Comparison of ENCODE assay signal across 1 cellular context in genomic region chr1:229273507-229274232, GRCh38.
TF ChIP-seq lines count a peak whose summit lies in the region.

No MANE protein-coding gene starts in this region.

TF ChIP-seq in HepG2, 621 proteins besides CTCF, POLR2A, EP300 and RAD21 (continued from another document):
- peak; percentile 68 for TF ChIP-seq RERE (CRISPR knock-in tag; IDR thresholded peaks at IDR 0.05; ENCODE audit: low read depth)
- TF ChIP-seq ZNF513 (CRISPR knock-in tag; conservative IDR thresholded peaks at IDR 0.05): no peak
- peak; percentile 65; the same call in 1 of the 2 replicates for TF ChIP-seq ZKSCAN8 (CRISPR knock-in tag; IDR thresholded peaks at IDR 0.05; ENCODE audit: borderline replicate concordance)
- TF ChIP-seq RXRA (CRISPR knock-in tag; IDR thresholded peaks at IDR 0.05): peak; percentile 75; the same call in 1 of the 2 replicates
- TF ChIP-seq ZNF556 (CRISPR knock-in tag; IDR thresholded peaks at IDR 0.05; ENCODE audit: borderline replicate concordance): no peak; the same call in 1 of the 2 replicates
- TF ChIP-seq ZBTB7B (CRISPR knock-in tag; IDR thresholded peaks at IDR 0.05): no peak
- no peak for TF ChIP-seq ZNF563 (CRISPR knock-in tag; IDR thresholded peaks at IDR 0.05)
- no peak for TF ChIP-seq SNAPC4 (CRISPR knock-in tag; IDR thresholded peaks at IDR 0.05)
- TF ChIP-seq ZMYM2 (CRISPR knock-in tag; IDR thresholded peaks at IDR 0.05): peak; percentile 84; the same call in 1 of the 2 replicates
- peak; percentile 56; the same call in 1 of the 2 replicates for TF ChIP-seq ATF1 (CRISPR knock-in tag; IDR thresholded peaks at IDR 0.05)
- no peak for TF ChIP-seq ZFP91 (CRISPR knock-in tag; IDR thresholded peaks at IDR 0.05; ENCODE audit: borderline replicate concordance)
- TF ChIP-seq TOE1 (CRISPR knock-in tag; IDR thresholded peaks at IDR 0.05): no peak; the same call in 1 of the 2 replicates
- TF ChIP-seq PRPF4 (IDR thresholded peaks at IDR 0.05; ENCODE audit: low read depth, low read length, poor library complexity, severe bottlenecking): no peak
- TF ChIP-seq ZNF432 (CRISPR knock-in tag; IDR thresholded peaks at IDR 0.05; ENCODE audit: borderline replicate concordance): no peak
- TF ChIP-seq ZNF18 (CRISPR knock-in tag; IDR thresholded peaks at IDR 0.05; ENCODE audit: insufficient replicate concordance): no peak
- no peak for TF ChIP-seq ZNF746 (CRISPR knock-in tag; IDR thresholded peaks at IDR 0.05)
- TF ChIP-seq MEIS2 (CRISPR knock-in tag; IDR thresholded peaks at IDR 0.05): peak; percentile 78
- TF ChIP-seq ARNT (IDR thresholded peaks at IDR 0.05): no peak
- TF ChIP-seq BRF2 (CRISPR knock-in tag; IDR thresholded peaks at IDR 0.05): no peak
- no peak for TF ChIP-seq ZNF577 (CRISPR knock-in tag; IDR thresholded peaks at IDR 0.05; ENCODE audit: borderline replicate concordance, low read depth)
